8 cellular contexts compared by ENCODE assay signal in the genomic region with DNA sequence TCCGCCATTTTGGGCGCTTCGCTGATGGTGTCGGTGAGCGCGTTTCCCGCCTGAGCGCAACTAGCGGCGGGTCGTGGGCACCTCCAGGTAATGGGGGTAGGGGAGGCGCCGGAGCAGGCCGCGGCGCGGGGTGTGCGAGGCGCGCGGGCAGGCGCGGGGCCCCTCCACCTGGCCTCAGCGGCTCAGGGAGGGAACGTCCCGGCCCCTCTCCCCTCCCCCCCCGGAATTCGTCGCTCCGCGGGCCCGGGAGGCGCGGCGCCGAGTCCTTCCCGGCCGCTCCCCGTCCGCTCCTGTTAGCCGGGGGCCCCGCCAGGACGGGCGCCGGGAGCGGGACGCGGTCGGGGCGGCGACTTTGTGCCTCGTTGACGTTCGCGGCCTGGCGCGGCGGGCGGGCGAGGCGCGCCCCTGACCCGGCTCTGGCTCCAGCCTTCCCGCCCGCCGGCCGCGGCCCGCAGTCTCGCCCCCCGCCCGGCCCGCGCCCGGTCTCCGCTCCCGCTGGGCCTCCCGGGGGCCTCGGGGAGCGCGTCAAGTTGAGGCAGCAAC. TPM values are rescaled to one million over a fixed set of nuclear protein-coding genes. Genes with fewer than 3 reads are reported as not detected.
DNase-seq lines count a peak whose midpoint lies in the region; ATAC-seq and TF ChIP-seq lines count a peak whose summit lies in the region.

A gene with protein sequence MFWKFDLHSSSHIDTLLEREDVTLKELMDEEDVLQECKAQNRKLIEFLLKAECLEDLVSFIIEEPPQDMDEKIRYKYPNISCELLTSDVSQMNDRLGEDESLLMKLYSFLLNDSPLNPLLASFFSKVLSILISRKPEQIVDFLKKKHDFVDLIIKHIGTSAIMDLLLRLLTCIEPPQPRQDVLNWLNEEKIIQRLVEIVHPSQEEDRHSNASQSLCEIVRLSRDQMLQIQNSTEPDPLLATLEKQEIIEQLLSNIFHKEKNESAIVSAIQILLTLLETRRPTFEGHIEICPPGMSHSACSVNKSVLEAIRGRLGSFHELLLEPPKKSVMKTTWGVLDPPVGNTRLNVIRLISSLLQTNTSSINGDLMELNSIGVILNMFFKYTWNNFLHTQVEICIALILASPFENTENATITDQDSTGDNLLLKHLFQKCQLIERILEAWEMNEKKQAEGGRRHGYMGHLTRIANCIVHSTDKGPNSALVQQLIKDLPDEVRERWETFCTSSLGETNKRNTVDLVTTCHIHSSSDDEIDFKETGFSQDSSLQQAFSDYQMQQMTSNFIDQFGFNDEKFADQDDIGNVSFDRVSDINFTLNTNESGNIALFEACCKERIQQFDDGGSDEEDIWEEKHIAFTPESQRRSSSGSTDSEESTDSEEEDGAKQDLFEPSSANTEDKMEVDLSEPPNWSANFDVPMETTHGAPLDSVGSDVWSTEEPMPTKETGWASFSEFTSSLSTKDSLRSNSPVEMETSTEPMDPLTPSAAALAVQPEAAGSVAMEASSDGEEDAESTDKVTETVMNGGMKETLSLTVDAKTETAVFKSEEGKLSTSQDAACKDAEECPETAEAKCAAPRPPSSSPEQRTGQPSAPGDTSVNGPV (plus strand): TSS at position 12 of the 543 bp plus-strand sequence. CDS start 76,913 bp downstream, outside the sequence.

- H3K79me2 ChIP-seq in Loucy (ENCODE audit: insufficient read depth, low read length), result peaks cover 53% of the 10 kb centered on the region

- H3K4me1 Mint-ChIP-seq in memory B cell, result peaks cover 26% of the 10 kb centered on the region

- peaks cover 7% of the 10 kb centered on the region for H3K36me3 Mint-ChIP-seq in memory B cell

- H3K4me1 ChIP-seq in ES-I3 (ENCODE audit: insufficient read depth, low read length), result no peaks in the 10 kb centered on the region
- peaks cover 26% of the 10 kb centered on the region for H3K4me1 ChIP-seq in Loucy (ENCODE audit: insufficient read depth, low read length, poor library complexity, severe bottlenecking)
- H3K4me1 ChIP-seq in colonic mucosa, result peaks cover 12% of the 10 kb centered on the region
- peaks cover 0 to 60% (median 38%) of the 10 kb centered on the region in 4 donors for H3K4me1 ChIP-seq in tibial nerve

- H3K4me3 ChIP-seq in Loucy (ENCODE audit: low read length, poor library complexity, severe bottlenecking) (peak within 1 kb of the TSS; percentile 95), colonic mucosa (peak within 1 kb of the TSS; percentile 85), tibial nerve (peak within 1 kb of the TSS; percentile 60 to 87 (median 80))

- no peaks in the 10 kb centered on the region for H3K9me3 Mint-ChIP-seq in memory B cell

- TF ChIP-seq EP300 in tibial nerve (IDR thresholded peaks at IDR 0.05), result peak in 1 of 2 donors; percentile 81

- intact Hi-C loops in colonic mucosa (cut with DNase I), result loop anchor here (10.0 kb wide), 1 partner anchor 114 kb away; no protein-coding TSS in a partner anchor

- H3K27me3 ChIP-seq in Loucy (ENCODE audit: insufficient read depth, low read length, poor library complexity, severe bottlenecking), result no peaks in the 10 kb centered on the region
- no peaks in the 10 kb centered on the region for H3K27me3 ChIP-seq in colonic mucosa
- no peaks in the 10 kb centered on the region for H3K27me3 ChIP-seq in tibial nerve

- peak within 1 kb of the TSS; percentile 95 for H3K27ac ChIP-seq in colonic mucosa
- H3K27ac ChIP-seq in tibial nerve, result peak within 1 kb of the TSS; percentile 91 to 96 (median 95)

- peaks cover 48% of the 10 kb centered on the region for H4K20me1 ChIP-seq in Loucy (ENCODE audit: insufficient read depth, low read length, poor library complexity, severe bottlenecking)

- peak within 1 kb of the TSS; percentile 98 for H3K27ac Mint-ChIP-seq in memory B cell

- no peaks in the 10 kb centered on the region for H3K9me3 ChIP-seq in ES-I3 (ENCODE audit: control insufficient read depth, insufficient read depth, low read length)
- H3K9me3 ChIP-seq in Loucy (ENCODE audit: insufficient read depth, low read depth, low read length), result no peaks in the 10 kb centered on the region
- H3K9me3 ChIP-seq in colonic mucosa, result no peaks in the 10 kb centered on the region
- no peaks in the 10 kb centered on the region for H3K9me3 ChIP-seq in tibial nerve

- TF ChIP-seq CTCF in Loucy (conservative IDR thresholded peaks at IDR 0.05; ENCODE audit: low read length) (no peak), colonic mucosa (IDR thresholded peaks at IDR 0.05) (no peak), tibial nerve (IDR thresholded peaks at IDR 0.05) (peak in 1 of 5 experiments; percentile 19), GM10266 (IDR thresholded peaks at IDR 0.05; ENCODE audit: control insufficient read depth, insufficient read depth, low read depth, missing control alignments) (no peak)

- H2AFZ ChIP-seq in Loucy (ENCODE audit: low read length), result peak within 1 kb of the TSS; percentile 94

- H3K9ac ChIP-seq in ES-I3 (ENCODE audit: low read depth, low read length) (peak within 1 kb of the TSS; percentile 95), Loucy (ENCODE audit: low read depth, low read length, poor library complexity, severe bottlenecking) (peak within 1 kb of the TSS; percentile 81), colonic mucosa (ENCODE audit: low read depth in 2 of 2, low read length in 2 of 2) (peak within 1 kb of the TSS; percentile 73 to 95)

- H3K36me3 ChIP-seq in ES-I3 (ENCODE audit: insufficient read depth, low read length), result no peaks in the 10 kb centered on the region
- H3K36me3 ChIP-seq in Loucy (ENCODE audit: insufficient read depth, low read length), result no peaks in the 10 kb centered on the region
- no peaks in the 10 kb centered on the region for H3K36me3 ChIP-seq in colonic mucosa
- no peaks in the 10 kb centered on the region for H3K36me3 ChIP-seq in tibial nerve

- no peak for DNase-seq in colonic mucosa
- DNase-seq in memory B cell (ENCODE audit: low spot score in 2 of 2), result no peak
- DNase-seq in tibial nerve (ENCODE audit: low spot score in 2 of 2), result no peak
- no peak for DNase-seq in D341Med (ENCODE audit: low spot score)
- no peak for DNase-seq in GM10266 (ENCODE audit: extremely low spot score)

- H3F3A ChIP-seq in Loucy (ENCODE audit: low read depth), result no peaks in the 10 kb centered on the region

- H3K27me3 Mint-ChIP-seq in memory B cell, result no peaks in the 10 kb centered on the region

- ATAC-seq in GM21723 (IDR thresholded peaks at IDR 0.05; ENCODE audit: unreplicated experiment) (peak; percentile 43), memory B cell (ENCODE audit: low read depth) (peak; percentile 25)

- no peaks in the 10 kb centered on the region for H3K9me2 ChIP-seq in Loucy (replicated peaks; ENCODE audit: low read depth, low read length)

- TF ChIP-seq POLR2A in tibial nerve (IDR thresholded peaks at IDR 0.05), result peak; percentile 70 to 72

- 0% methylated on average over 14 to 18 of the region's 81 CpGs for WGBS in tibial nerve, 2 donors

- H3K4me2 ChIP-seq in Loucy (ENCODE audit: low read depth, low read length, poor library complexity, severe bottlenecking), result peak within 1 kb of the TSS; percentile 84

- peak within 1 kb of the TSS; percentile 95 for H3K4me3 Mint-ChIP-seq in memory B cell

RNA-seq across cellular contexts. Expression of the gene that starts here (rescaled TPM):
- 100 to 1,000 TPM in 1 of 2 donors, 10 to 100 TPM in 1; 95.0 to 103 TPM for total RNA-seq in colonic mucosa
- total RNA-seq in tibial nerve, result 100 to 1,000 TPM; 103 to 150 (median 119) TPM
